ENCODE assay signal across 9 cellular contexts in genomic region chr9:131727795-131728545, GRCh38. TPM values are rescaled to one million over a fixed set of nuclear protein-coding genes. Genes with fewer than 3 reads are reported as not detected.
A peak's percentile ranks its signal among the peaks of the same experiment; 100 is the strongest.
DNase-seq lines count a peak whose midpoint lies in the region; ATAC-seq and TF ChIP-seq lines count a peak whose summit lies in the region.
"Had no signal": no experiment of that assay in that cellular context is flagged by ENCODE, and none has a peak within 500 bp of the region (broad histone marks: within the 10 kb centered on the region; RNA-seq: fewer than 3 reads in every experiment).

No MANE protein-coding gene starts in this region.

- H3K27me3 ChIP-seq in ACC112 (ENCODE audit: insufficient read depth, low read length) (no peaks in the 10 kb centered on the region), left lung (no peaks in the 10 kb centered on the region), PC-3 (ENCODE audit: low read length) (no peaks in the 10 kb centered on the region), testis (no peaks in the 10 kb centered on the region)

- H3K27ac Mint-ChIP-seq in activated CD4-positive, alpha-beta memory T cell treated with anti-CD3 and anti-CD28 coated beads, Interleukin-2, amount 10 ng/mL, durations not matched to agents 7 days and 5 days = peak overlapping the region; percentile 99

- H3K4me3 ChIP-seq in ACC112 (ENCODE audit: low read depth, low read length) = peak overlapping the region; percentile 0; the same call in 1 of the 2 replicates
- H3K4me3 ChIP-seq in left lung = no peak overlapping the region
- H3K4me3 ChIP-seq in PC-3 (ENCODE audit: low read length) = no peak overlapping the region
- no peak overlapping the region for H3K4me3 ChIP-seq in testis
- H3K4me3 ChIP-seq: mucosa of descending colon had no signal

- no peaks in the 10 kb centered on the region for H3F3A ChIP-seq in PC-3 (ENCODE audit: low read length, unreplicated experiment)

- H2AFZ ChIP-seq in ACC112 (ENCODE audit: low read length, unreplicated experiment) = no peak overlapping the region
- no peak overlapping the region for H2AFZ ChIP-seq in PC-3 (ENCODE audit: low read length)

- peaks cover 27% of the 10 kb centered on the region for H3K36me3 Mint-ChIP-seq in activated CD4-positive, alpha-beta memory T cell treated with anti-CD3 and anti-CD28 coated beads, Interleukin-2, amount 10 ng/mL, durations not matched to agents 7 days and 5 days (ENCODE audit: low read depth)

- DNase-seq in activated CD4-positive, alpha-beta memory T cell treated with anti-CD3 and anti-CD28 coated beads, Interleukin-2, amount 10 ng/mL, durations not matched to agents 7 days and 5 days = no peak
- DNase-seq in left lung (no peak), PC-3 (no peak), testis (no peak), kidney glomerular epithelial cell (lab: John Stamatoyannopoulos, UW) (no peak)
- no peak for DNase-seq in activated CD4-positive, CD25-positive, alpha-beta regulatory T cell treated with anti-CD3 and anti-CD28 coated beads, Interleukin-2, amount 50 U/mL, for 72 hours
- DNase-seq: mucosa of descending colon had no signal

- no peak for TF ChIP-seq POLR2A in testis (IDR thresholded peaks at IDR 0.05)

- peak overlapping the region; percentile 41; the same call in 1 of the 2 replicates for H3K27ac ChIP-seq in ACC112 (ENCODE audit: low read depth, low read length)
- H3K27ac ChIP-seq in left lung = peak overlapping the region; percentile 59 to 68
- H3K27ac ChIP-seq in PC-3 (ENCODE audit: low read length) = no peak overlapping the region
- peak overlapping the region in 1 of 2 donors; percentile 30 for H3K27ac ChIP-seq in testis

- no peaks in the 10 kb centered on the region for H3K9me2 ChIP-seq in PC-3 (replicated peaks; ENCODE audit: low read length)

- peak overlapping the region; percentile 53 for H3K4me3 Mint-ChIP-seq in activated CD4-positive, alpha-beta memory T cell treated with anti-CD3 and anti-CD28 coated beads, Interleukin-2, amount 10 ng/mL, durations not matched to agents 7 days and 5 days

- H3K4me1 ChIP-seq in ACC112 (ENCODE audit: control insufficient read depth, insufficient read depth, low read length, unreplicated experiment) (peaks cover 46% of the 10 kb centered on the region), left lung (peaks cover 34 to 88% of the 10 kb centered on the region in 2 donors), PC-3 (ENCODE audit: insufficient read depth, low read length) (peaks cover 24% of the 10 kb centered on the region), testis (peaks cover 20% of the 10 kb centered on the region)

- intact Hi-C loops in left lung (cut with DNase I) (no loop called here), PC-3 (cut with micrococcal nuclease) (no loop called here), testis (cut with DNase I; ENCODE audit: low total_unique reads) (no loop called here)

- TF ChIP-seq CTCF in left lung (IDR thresholded peaks at IDR 0.05) (no peak), PC-3 (conservative IDR thresholded peaks at IDR 0.05; ENCODE audit: low read depth, low read length) (no peak), testis (IDR thresholded peaks at IDR 0.05) (no peak)

- no peaks in the 10 kb centered on the region for H3K36me3 ChIP-seq in ACC112 (ENCODE audit: insufficient read depth, low read length)
- no peaks in the 10 kb centered on the region for H3K36me3 ChIP-seq in left lung
- H3K36me3 ChIP-seq in PC-3 (ENCODE audit: low read depth, low read length) = no peaks in the 10 kb centered on the region
- no peaks in the 10 kb centered on the region for H3K36me3 ChIP-seq in testis (ENCODE audit: low read depth, missing control alignments)

- ATAC-seq in GM21528 (IDR thresholded peaks at IDR 0.05; ENCODE audit: low FRiP score, unreplicated experiment) (peak; percentile 31), left lung (no peak), PC-3 (no peak)

- no peak overlapping the region for H3K9ac ChIP-seq in PC-3 (ENCODE audit: low read length)

- BruUV-seq in PC-3 (replicated peaks; lab: Mats Ljungman, UMichigan) = no TSS peak

- 43 to 46% methylated on average over 5 of the region's 5 CpGs for WGBS in testis, 2 donors

- no peak overlapping the region for H3K4me2 ChIP-seq in PC-3 (ENCODE audit: low read length)

- POLR2A ChIA-PET in activated CD4-positive, alpha-beta memory T cell treated with anti-CD3 and anti-CD28 coated beads, Interleukin-2, amount 10 ng/mL, durations not matched to agents 7 days and 5 days (lab: Charles Lee) = interaction anchor here (0.7 to 14.7 kb wide), 22 partner anchors 9 to 513 kb away, joined by 3 to 362 read pairs (median 5); partner anchors contain the start of genes POMT1 and RAPGEF1
- POLR2A ChIA-PET in PC-3 (lab: Charles Lee; ENCODE audit: unreplicated experiment) = no interaction called here

- no peaks in the 10 kb centered on the region for H3K27me3 Mint-ChIP-seq in activated CD4-positive, alpha-beta memory T cell treated with anti-CD3 and anti-CD28 coated beads, Interleukin-2, amount 10 ng/mL, durations not matched to agents 7 days and 5 days

- H4K20me1 ChIP-seq in PC-3 (ENCODE audit: low read length) = no peaks in the 10 kb centered on the region

- no peaks in the 10 kb centered on the region for H3K9me3 Mint-ChIP-seq in activated CD4-positive, alpha-beta memory T cell treated with anti-CD3 and anti-CD28 coated beads, Interleukin-2, amount 10 ng/mL, durations not matched to agents 7 days and 5 days

- H3K4me1 Mint-ChIP-seq in activated CD4-positive, alpha-beta memory T cell treated with anti-CD3 and anti-CD28 coated beads, Interleukin-2, amount 10 ng/mL, durations not matched to agents 7 days and 5 days = peaks cover 88% of the 10 kb centered on the region

- no peaks in the 10 kb centered on the region for H3K9me3 ChIP-seq in left lung
- H3K9me3 ChIP-seq in PC-3 (ENCODE audit: low read length) = no peaks in the 10 kb centered on the region
- no peaks in the 10 kb centered on the region for H3K9me3 ChIP-seq in testis
- H3K9me3 ChIP-seq: mucosa of descending colon had no signal

- CTCF ChIA-PET in activated CD4-positive, alpha-beta memory T cell treated with anti-CD3 and anti-CD28 coated beads, Interleukin-2, amount 10 ng/mL, durations not matched to agents 7 days and 5 days (lab: Charles Lee) = interaction anchor here (0.6 to 8.0 kb wide), 12 partner anchors 9 to 471 kb away, joined by 3 to 87 read pairs (median 5); partner anchors contain the start of gene RAPGEF1
- CTCF ChIA-PET in PC-3 (lab: Charles Lee) = no interaction called here

- H3K79me2 ChIP-seq in ACC112 (ENCODE audit: control insufficient read depth, insufficient read depth, low read length, unreplicated experiment) (peaks cover 61% of the 10 kb centered on the region), PC-3 (ENCODE audit: low read length) (peaks cover 49% of the 10 kb centered on the region)

RNA-seq across cellular contexts. Expression of gene RAPGEF1, which starts 11.9 kb away (rescaled TPM):
- 100 to 1,000 TPM; 149 to 158 TPM for total RNA-seq in activated CD4-positive, alpha-beta memory T cell treated with anti-CD3 and anti-CD28 coated beads, Interleukin-2, amount 10 ng/mL, durations not matched to agents 7 days and 5 days
- total RNA-seq in left lung = 100 to 1,000 TPM in 1 of 2 donors, 10 to 100 TPM in 1; 73.7 to 112 TPM
- total RNA-seq in PC-3 (2014; rRNA removed) = 25.2 and 38.0 TPM in 2 replicates
- 10 to 100 TPM; 55.8 to 56.9 TPM for total RNA-seq in testis
- 36.1 TPM for polyA plus RNA-seq in testis (ENCODE audit: insufficient read depth, low read depth, low replicate concordance)
